2 cellular contexts compared by ENCODE assay signal in the genomic region with DNA sequence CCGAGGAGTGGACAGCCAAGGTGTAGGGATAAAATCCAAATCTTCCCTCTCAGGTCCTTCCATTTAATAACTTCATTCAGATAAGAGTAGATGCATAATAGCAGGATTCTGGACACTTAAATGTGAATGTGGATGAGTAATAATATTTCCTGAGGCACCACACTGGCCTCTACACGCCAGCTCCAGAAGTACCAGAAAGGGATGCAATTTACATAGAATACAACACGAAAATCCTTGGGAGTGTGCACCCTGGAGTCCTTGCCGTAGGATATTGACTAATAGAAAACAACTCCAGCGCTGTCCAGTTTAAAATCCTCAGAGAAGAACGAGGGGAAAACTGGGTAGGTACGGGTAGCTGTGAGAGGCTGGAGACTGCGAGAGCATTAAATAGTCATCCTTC.
TF ChIP-seq lines count a peak whose summit lies in the region.

No MANE protein-coding gene starts in this region.

TF ChIP-seq in IMR-90, 13 proteins besides CTCF, POLR2A, EP300 and RAD21:
- TF ChIP-seq MAZ (IDR thresholded peaks at IDR 0.05; ENCODE audit: borderline replicate concordance, low read depth, low read length) (no peak), RFX5 (IDR thresholded peaks at IDR 0.05; ENCODE audit: low read depth, low read length) (no peak), MAFK (IDR thresholded peaks at IDR 0.05; ENCODE audit: low read depth, low read length) (no peak), FOS (IDR thresholded peaks at IDR 0.05; ENCODE audit: low read depth, low read length) (no peak), ELK1 (IDR thresholded peaks at IDR 0.05; ENCODE audit: borderline replicate concordance, low read depth, low read length) (no peak), CEBPB (IDR thresholded peaks at IDR 0.05; ENCODE audit: low read depth, low read length) (no peak), SMC3 (IDR thresholded peaks at IDR 0.05; ENCODE audit: low read depth, low read length) (no peak), MXI1 (IDR thresholded peaks at IDR 0.05; ENCODE audit: borderline replicate concordance, low read depth, low read length) (no peak), NFE2L2 (IDR thresholded peaks at IDR 0.05; ENCODE audit: low read depth, low read length) (no peak), BHLHE40 (IDR thresholded peaks at IDR 0.05; ENCODE audit: low read depth, low read length) (no peak)
- TF ChIP-seq, protein P1, sequence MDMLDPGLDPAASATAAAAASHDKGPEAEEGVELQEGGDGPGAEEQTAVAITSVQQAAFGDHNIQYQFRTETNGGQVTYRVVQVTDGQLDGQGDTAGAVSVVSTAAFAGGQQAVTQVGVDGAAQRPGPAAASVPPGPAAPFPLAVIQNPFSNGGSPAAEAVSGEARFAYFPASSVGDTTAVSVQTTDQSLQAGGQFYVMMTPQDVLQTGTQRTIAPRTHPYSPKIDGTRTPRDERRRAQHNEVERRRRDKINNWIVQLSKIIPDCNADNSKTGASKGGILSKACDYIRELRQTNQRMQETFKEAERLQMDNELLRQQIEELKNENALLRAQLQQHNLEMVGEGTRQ (IDR thresholded peaks at IDR 0.05; ENCODE audit: low read depth, low read length) = no peak

TF ChIP-seq in GM12891, 5 proteins besides CTCF, POLR2A, EP300 and RAD21:
- TF ChIP-seq POU2F2 (IDR thresholded peaks at IDR 0.05; ENCODE audit: low read depth, low read length) = no peak
- no peak for TF ChIP-seq POLR2AphosphoS5 (IDR thresholded peaks at IDR 0.05; ENCODE audit: low read depth, low read length)
- no peak for TF ChIP-seq TAF1 (IDR thresholded peaks at IDR 0.05; ENCODE audit: low read depth, low read length)
- no peak for TF ChIP-seq PAX5 (IDR thresholded peaks at IDR 0.05; ENCODE audit: insufficient read depth, low read length, severe bottlenecking)
- TF ChIP-seq SPI1 (IDR thresholded peaks at IDR 0.05; ENCODE audit: low read depth, low read length) = no peak
TF ChIP-seq in GM12891: peak in this region for 0.
